14 cellular contexts compared by ENCODE assay signal in genomic region chr7:129887865-129888264, GRCh38.
"Had no signal": no experiment of that assay in that cellular context is flagged by ENCODE, and none has a peak within 500 bp of the region (broad histone marks: within the 10 kb centered on the region; RNA-seq: fewer than 3 reads in every experiment).

No MANE protein-coding gene starts in this region.

- H3K9me3 ChIP-seq: pancreas, tibial artery, vagina had no signal

- DNase-seq: activated CD4-positive, alpha-beta T cell treated with anti-CD3 and anti-CD28 coated beads, Interleukin-2, amount 50 U/mL, for 1 hour; activated CD8-positive, alpha-beta memory T cell treated with anti-CD3 and anti-CD28 coated beads for 24 hours; activated naive CD4-positive, alpha-beta T cell treated with anti-CD3 and anti-CD28 coated beads for 36 hours; caudate nucleus; cortex of kidney; effector CD4-positive, alpha-beta T cell; foreskin fibroblast; kidney glomerular epithelial cell; pancreas; tibial artery had no signal

- ATAC-seq: pancreas; stimulated activated effector memory CD8-positive, alpha-beta T cell treated with anti-CD3 and anti-CD28 coated beads, Interleukin-12 subunit alpha, Interleukin-12 subunit beta, amount 100 ng/mL, for 72 hours had no signal

- H3K27me3 ChIP-seq: neural progenitor cell, pancreas, tibial artery, vagina had no signal

- H3K4me1 ChIP-seq: neural progenitor cell had no signal

- H3K27ac Mint-ChIP-seq: activated naive CD4-positive, alpha-beta T cell treated with anti-CD3 and anti-CD28 coated beads for 36 hours; activated T-helper 2 cell treated with anti-CD3 and anti-CD28 coated beads, Interferon-gamma antibody, Interleukin-2, Interleukin-4, amounts not matched to agents 10 μg/mL and 5 μg/mL and 100 μg/mL, durations not matched to agents 14 hours and 24 hours and 36 hours; neural progenitor cell; stimulated activated effector memory CD8-positive, alpha-beta T cell treated with anti-CD3 and anti-CD28 coated beads, Interleukin-12 subunit alpha, Interleukin-12 subunit beta, amount 100 ng/mL, for 72 hours had no signal

- H3K9me3 Mint-ChIP-seq: activated naive CD4-positive, alpha-beta T cell treated with anti-CD3 and anti-CD28 coated beads for 36 hours; activated T-helper 2 cell treated with anti-CD3 and anti-CD28 coated beads, Interferon-gamma antibody, Interleukin-2, Interleukin-4, amounts not matched to agents 10 μg/mL and 5 μg/mL and 100 μg/mL, durations not matched to agents 14 hours and 24 hours and 36 hours; neural progenitor cell; stimulated activated effector memory CD8-positive, alpha-beta T cell treated with anti-CD3 and anti-CD28 coated beads, Interleukin-12 subunit alpha, Interleukin-12 subunit beta, amount 100 ng/mL, for 72 hours had no signal

- H3K4me3 ChIP-seq: neural progenitor cell, pancreas, tibial artery, vagina had no signal

- H3K27ac ChIP-seq: neural progenitor cell, tibial artery, vagina had no signal

- H3K4me1 Mint-ChIP-seq: neural progenitor cell; stimulated activated effector memory CD8-positive, alpha-beta T cell treated with anti-CD3 and anti-CD28 coated beads, Interleukin-12 subunit alpha, Interleukin-12 subunit beta, amount 100 ng/mL, for 72 hours had no signal

- H3K36me3 ChIP-seq: neural progenitor cell, pancreas, vagina had no signal

- H3K4me3 Mint-ChIP-seq: activated naive CD4-positive, alpha-beta T cell treated with anti-CD3 and anti-CD28 coated beads for 36 hours; neural progenitor cell; stimulated activated effector memory CD8-positive, alpha-beta T cell treated with anti-CD3 and anti-CD28 coated beads, Interleukin-12 subunit alpha, Interleukin-12 subunit beta, amount 100 ng/mL, for 72 hours had no signal
